In the genomic region with DNA sequence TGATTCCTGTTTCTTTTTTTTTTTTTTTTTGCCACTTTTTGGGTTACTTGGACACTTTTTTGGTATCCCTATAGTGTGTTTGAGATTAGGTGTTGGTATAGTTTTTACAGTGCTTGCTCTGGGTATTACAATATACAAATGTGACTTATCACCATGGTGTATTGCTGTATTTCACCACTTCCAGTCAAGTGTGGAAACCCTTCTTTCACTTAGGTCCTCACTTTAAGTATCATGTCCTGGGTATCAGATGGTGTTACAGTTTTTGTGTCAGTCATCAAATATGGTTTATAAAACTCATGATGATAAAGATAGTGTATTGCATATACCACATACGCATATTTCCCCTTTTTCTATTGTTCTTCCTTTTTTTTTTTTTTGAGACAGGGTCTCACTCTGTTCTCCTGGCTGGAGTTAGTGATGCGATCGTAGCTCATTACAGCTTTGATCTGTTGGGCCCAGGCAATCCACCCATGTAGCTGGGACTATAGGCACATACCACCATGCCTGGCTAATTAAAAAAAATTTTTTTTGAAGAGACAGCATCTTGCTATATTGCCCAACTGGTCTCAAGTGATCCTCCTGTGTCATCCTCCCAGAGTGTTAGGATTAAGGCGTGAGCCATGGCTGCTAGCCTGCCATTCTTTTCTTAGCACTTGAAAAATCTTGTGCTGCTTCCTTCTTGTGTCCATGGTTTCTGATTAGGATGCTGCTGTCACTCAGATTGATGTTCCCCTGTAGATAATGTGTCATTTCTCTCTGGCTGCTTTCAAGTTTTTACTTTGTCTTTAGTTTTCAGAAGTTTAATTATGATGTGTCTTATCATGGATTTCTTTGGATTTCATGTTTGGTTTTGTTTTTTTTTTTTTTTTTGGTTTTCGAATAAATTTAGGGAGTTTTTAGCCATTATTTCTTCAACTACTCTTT, we compare ENCODE assay signal across 10 cellular contexts. TPM values are rescaled to one million over a fixed set of nuclear protein-coding genes. Genes with fewer than 3 reads are reported as not detected.
DNase-seq lines count a peak whose midpoint lies in the region; ATAC-seq and TF ChIP-seq lines count a peak whose summit lies in the region.
"Had no signal": no experiment of that assay in that cellular context is flagged by ENCODE, and none has a peak within 500 bp of the region (broad histone marks: within the 10 kb centered on the region; RNA-seq: fewer than 3 reads in every experiment).

No MANE protein-coding gene starts in this region.

- BruUV-seq in PC-3 (replicated peaks; lab: Mats Ljungman, UMichigan): no TSS peak

- H3K36me3 Mint-ChIP-seq in activated naive CD4-positive, alpha-beta T cell treated with anti-CD3 and anti-CD28 coated beads, Interleukin-2, amount 50 U/mL, for 24 hours: peaks cover 18% of the 10 kb centered on the region
- peaks cover 18% of the 10 kb centered on the region for H3K36me3 Mint-ChIP-seq in dendritic cell treated with granulocyte-macrophage colony-stimulating factor and Interleukin-4, amounts not matched to agents 40 ng/mL and 50 ng/mL, for 4 days (ENCODE audit: low read depth)

- POLR2A ChIA-PET in PC-3 (lab: Charles Lee; ENCODE audit: unreplicated experiment): no interaction called here

- H3K9me3 Mint-ChIP-seq in activated naive CD4-positive, alpha-beta T cell treated with anti-CD3 and anti-CD28 coated beads, Interleukin-2, amount 50 U/mL, for 24 hours: no peaks in the 10 kb centered on the region
- H3K9me3 Mint-ChIP-seq in dendritic cell treated with granulocyte-macrophage colony-stimulating factor and Interleukin-4, amounts not matched to agents 40 ng/mL and 50 ng/mL, for 4 days: peaks cover 24% of the 10 kb centered on the region
- H3K9me3 Mint-ChIP-seq in stimulated activated naive CD8-positive, alpha-beta T cell treated with anti-CD3 and anti-CD28 coated beads, Interleukin-15, amount 100 ng/mL, for 72 hours: peaks cover 15 to 20% of the 10 kb centered on the region in 2 donors

- H3K9ac ChIP-seq in PC-3 (ENCODE audit: low read length): no peak overlapping the region

- H3F3A ChIP-seq in PC-3 (ENCODE audit: low read length, unreplicated experiment): no peaks in the 10 kb centered on the region

- no peaks in the 10 kb centered on the region for H3K9me3 ChIP-seq in PC-3 (ENCODE audit: low read length)
- H3K9me3 ChIP-seq: pancreas had no signal

- no peak for DNase-seq in activated naive CD4-positive, alpha-beta T cell treated with Interleukin-2 at 50 U/mL for 16 hours
- no peak for DNase-seq in PC-3
- DNase-seq in stimulated activated naive CD8-positive, alpha-beta T cell treated with anti-CD3 and anti-CD28 coated beads, Interleukin-15, amount 100 ng/mL, for 72 hours: no peak
- no peak for DNase-seq in NCI-H1092 (lab: John Stamatoyannopoulos, UW)
- DNase-seq in HT-29 (ENCODE audit: low spot score): no peak
- no peak for DNase-seq in mucosa of gallbladder (ENCODE audit: low spot score)
- DNase-seq: pancreas, SHP77 treated with DMSO at 0.1 percent for 48 hours had no signal

- H3K27me3 ChIP-seq in PC-3 (ENCODE audit: low read length): no peaks in the 10 kb centered on the region
- H3K27me3 ChIP-seq: pancreas had no signal

- 0 out of 2 replicates have a peak, but pooled peaks cover 6% of the 10 kb centered on the region for H4K20me1 ChIP-seq in PC-3 (ENCODE audit: low read length)

- peak overlapping the region; percentile 87 for H3K4me3 ChIP-seq in PC-3 (ENCODE audit: low read length)

- no peak overlapping the region for H2AFZ ChIP-seq in PC-3 (ENCODE audit: low read length)

- no peak for TF ChIP-seq CTCF in PC-3 (conservative IDR thresholded peaks at IDR 0.05; ENCODE audit: low read depth, low read length)

- no peak for ATAC-seq in PC-3
- ATAC-seq in stimulated activated naive CD8-positive, alpha-beta T cell treated with anti-CD3 and anti-CD28 coated beads, Interleukin-15, amount 100 ng/mL, for 72 hours: peak; percentile 13
- ATAC-seq: pancreas had no signal

- H3K9me2 ChIP-seq in PC-3 (replicated peaks; ENCODE audit: low read length): no peaks in the 10 kb centered on the region

- H3K4me2 ChIP-seq in PC-3 (ENCODE audit: low read length): peak overlapping the region; percentile 85

- H3K4me3 Mint-ChIP-seq in activated naive CD4-positive, alpha-beta T cell treated with anti-CD3 and anti-CD28 coated beads, Interleukin-2, amount 50 U/mL, for 24 hours: peak overlapping the region; percentile 89
- H3K4me3 Mint-ChIP-seq in dendritic cell treated with granulocyte-macrophage colony-stimulating factor and Interleukin-4, amounts not matched to agents 40 ng/mL and 50 ng/mL, for 4 days: peak overlapping the region; percentile 61
- peak overlapping the region; percentile 68 to 86 for H3K4me3 Mint-ChIP-seq in stimulated activated naive CD8-positive, alpha-beta T cell treated with anti-CD3 and anti-CD28 coated beads, Interleukin-15, amount 100 ng/mL, for 72 hours

- CTCF ChIA-PET in PC-3 (lab: Charles Lee): no interaction called here

- peaks cover 61% of the 10 kb centered on the region for H3K4me1 Mint-ChIP-seq in activated naive CD4-positive, alpha-beta T cell treated with anti-CD3 and anti-CD28 coated beads, Interleukin-2, amount 50 U/mL, for 24 hours
- peaks cover 41% of the 10 kb centered on the region for H3K4me1 Mint-ChIP-seq in dendritic cell treated with granulocyte-macrophage colony-stimulating factor and Interleukin-4, amounts not matched to agents 40 ng/mL and 50 ng/mL, for 4 days (ENCODE audit: low read depth)
- peaks cover 59% of the 10 kb centered on the region for H3K4me1 Mint-ChIP-seq in stimulated activated naive CD8-positive, alpha-beta T cell treated with anti-CD3 and anti-CD28 coated beads, Interleukin-15, amount 100 ng/mL, for 72 hours

- no peak overlapping the region for H3K27ac ChIP-seq in PC-3 (ENCODE audit: low read length)
- H3K27ac ChIP-seq: pancreas had no signal

- peaks cover 54% of the 10 kb centered on the region for H3K79me2 ChIP-seq in PC-3 (ENCODE audit: low read length)

- intact Hi-C loops in PC-3 (cut with micrococcal nuclease): no loop called here
- intact Hi-C loops in dendritic cell treated with granulocyte-macrophage colony-stimulating factor and Interleukin-4, amounts not matched to agents 40 ng/mL and 50 ng/mL, for 4 days (cut with micrococcal nuclease): loop anchor here (10.0 kb wide), 1 partner anchor 174 kb away; no protein-coding TSS in a partner anchor

- no peak overlapping the region for H3K27ac Mint-ChIP-seq in activated naive CD4-positive, alpha-beta T cell treated with anti-CD3 and anti-CD28 coated beads, Interleukin-2, amount 50 U/mL, for 24 hours
- H3K27ac Mint-ChIP-seq in dendritic cell treated with granulocyte-macrophage colony-stimulating factor and Interleukin-4, amounts not matched to agents 40 ng/mL and 50 ng/mL, for 4 days: peak overlapping the region; percentile 71
- peak overlapping the region in 1 of 2 donors; percentile 92 for H3K27ac Mint-ChIP-seq in stimulated activated naive CD8-positive, alpha-beta T cell treated with anti-CD3 and anti-CD28 coated beads, Interleukin-15, amount 100 ng/mL, for 72 hours

- no peaks in the 10 kb centered on the region for H3K27me3 Mint-ChIP-seq in activated naive CD4-positive, alpha-beta T cell treated with anti-CD3 and anti-CD28 coated beads, Interleukin-2, amount 50 U/mL, for 24 hours
- H3K27me3 Mint-ChIP-seq in dendritic cell treated with granulocyte-macrophage colony-stimulating factor and Interleukin-4, amounts not matched to agents 40 ng/mL and 50 ng/mL, for 4 days: peaks cover 14% of the 10 kb centered on the region
- H3K27me3 Mint-ChIP-seq in stimulated activated naive CD8-positive, alpha-beta T cell treated with anti-CD3 and anti-CD28 coated beads, Interleukin-15, amount 100 ng/mL, for 72 hours: no peaks in the 10 kb centered on the region

- no peaks in the 10 kb centered on the region for H3K36me3 ChIP-seq in PC-3 (ENCODE audit: low read depth, low read length)
- H3K36me3 ChIP-seq: pancreas had no signal

- H3K4me1 ChIP-seq in PC-3 (ENCODE audit: insufficient read depth, low read length): peaks cover 10% of the 10 kb centered on the region

RNA-seq across cellular contexts. Expression of a gene that starts 2.1 kb away (rescaled TPM):
- total RNA-seq in PC-3 (2014; rRNA removed) (15.6 and 16.0 TPM in 2 replicates), mucosa of gallbladder (28.5 TPM)
- total RNA-seq in HT-29 (2014; rRNA removed; shearing (Covaris generic)): 24.9 and 27.1 TPM in 2 replicates
